ENCODE assay signal across 1 cellular context in the genomic region with DNA sequence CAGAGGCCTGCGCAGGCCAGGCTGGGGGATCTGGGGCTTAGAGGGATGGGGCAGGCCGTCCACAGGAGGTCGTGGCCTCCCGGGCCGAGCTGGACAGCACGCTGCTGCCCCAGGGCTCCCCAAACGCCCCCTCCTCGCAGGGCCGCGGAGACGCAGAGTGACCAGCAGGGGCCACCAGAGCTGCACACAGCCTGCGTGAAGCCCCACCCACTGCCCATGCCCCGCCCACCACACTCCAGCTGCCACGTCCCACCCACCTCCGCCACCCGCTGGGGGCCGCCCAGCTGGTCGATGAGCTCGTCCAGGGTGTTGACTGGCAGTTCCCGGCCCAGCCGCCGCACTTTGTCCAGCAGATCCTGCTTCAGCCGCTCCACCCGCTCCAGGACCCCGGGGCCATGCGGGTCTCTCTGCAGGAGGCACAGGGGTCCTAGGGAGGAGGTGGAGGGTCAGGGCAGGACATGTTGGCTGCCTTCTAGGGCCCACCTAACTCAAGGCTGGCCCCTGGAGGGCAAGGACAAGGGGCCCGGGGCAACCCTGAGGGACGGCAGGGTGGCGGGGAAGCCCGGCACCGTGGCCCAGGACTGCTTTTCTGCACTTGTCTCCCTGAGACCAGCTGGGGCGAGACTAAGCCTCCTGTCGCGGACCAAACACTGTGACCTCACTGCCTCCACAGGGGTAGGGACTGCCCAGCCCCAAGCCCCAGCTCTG.
TF ChIP-seq lines count a peak whose summit lies in the region.

No MANE protein-coding gene starts in this region.

TF ChIP-seq in HepG2, 621 proteins besides CTCF, POLR2A, EP300 and RAD21 (continued from another document and continues in another):
- TF ChIP-seq, protein P1, sequence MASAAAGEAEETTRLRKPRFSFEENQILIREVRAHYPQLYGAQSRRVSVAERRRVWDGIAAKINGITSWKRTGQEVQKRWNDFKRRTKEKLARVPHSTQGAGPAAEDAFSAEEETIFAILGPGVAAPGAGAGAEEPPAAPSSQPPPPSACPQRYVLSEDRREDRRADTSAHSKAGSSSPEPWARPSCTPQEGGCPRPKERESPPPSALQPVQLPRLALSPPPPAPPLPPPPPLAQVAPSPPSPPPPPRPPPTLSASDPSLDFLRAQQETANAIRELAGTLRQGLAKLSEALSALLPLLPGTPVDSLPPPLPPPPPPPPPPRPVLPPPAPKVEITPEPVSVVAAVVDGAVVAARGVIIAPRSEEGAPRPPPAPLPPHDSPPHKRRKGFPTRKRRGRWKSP (CRISPR knock-in tag; IDR thresholded peaks at IDR 0.05), result no peak
- 0 out of 2 replicates have a peak, but pooled peaks have one; percentile 17 for TF ChIP-seq ATF7-NPFF (CRISPR knock-in tag; IDR thresholded peaks at IDR 0.05; ENCODE audit: low read depth)
- TF ChIP-seq ZNF260 (CRISPR knock-in tag; IDR thresholded peaks at IDR 0.05; ENCODE audit: borderline replicate concordance, low read depth), result no peak
- no peak for TF ChIP-seq ZNF34 (CRISPR knock-in tag; IDR thresholded peaks at IDR 0.05; ENCODE audit: borderline replicate concordance)
- TF ChIP-seq, protein P2, sequence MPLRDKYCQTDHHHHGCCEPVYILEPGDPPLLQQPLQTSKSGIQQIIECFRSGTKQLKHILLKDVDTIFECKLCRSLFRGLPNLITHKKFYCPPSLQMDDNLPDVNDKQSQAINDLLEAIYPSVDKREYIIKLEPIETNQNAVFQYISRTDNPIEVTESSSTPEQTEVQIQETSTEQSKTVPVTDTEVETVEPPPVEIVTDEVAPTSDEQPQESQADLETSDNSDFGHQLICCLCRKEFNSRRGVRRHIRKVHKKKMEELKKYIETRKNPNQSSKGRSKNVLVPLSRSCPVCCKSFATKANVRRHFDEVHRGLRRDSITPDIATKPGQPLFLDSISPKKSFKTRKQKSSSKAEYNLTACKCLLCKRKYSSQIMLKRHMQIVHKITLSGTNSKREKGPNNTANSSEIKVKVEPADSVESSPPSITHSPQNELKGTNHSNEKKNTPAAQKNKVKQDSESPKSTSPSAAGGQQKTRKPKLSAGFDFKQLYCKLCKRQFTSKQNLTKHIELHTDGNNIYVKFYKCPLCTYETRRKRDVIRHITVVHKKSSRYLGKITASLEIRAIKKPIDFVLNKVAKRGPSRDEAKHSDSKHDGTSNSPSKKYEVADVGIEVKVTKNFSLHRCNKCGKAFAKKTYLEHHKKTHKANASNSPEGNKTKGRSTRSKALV (CRISPR knock-in tag; IDR thresholded peaks at IDR 0.05), result no peak
- TF ChIP-seq RCOR2 (CRISPR knock-in tag; IDR thresholded peaks at IDR 0.05), result 0 out of 2 replicates have a peak, but pooled peaks have one; percentile 21
- TF ChIP-seq, protein P3, sequence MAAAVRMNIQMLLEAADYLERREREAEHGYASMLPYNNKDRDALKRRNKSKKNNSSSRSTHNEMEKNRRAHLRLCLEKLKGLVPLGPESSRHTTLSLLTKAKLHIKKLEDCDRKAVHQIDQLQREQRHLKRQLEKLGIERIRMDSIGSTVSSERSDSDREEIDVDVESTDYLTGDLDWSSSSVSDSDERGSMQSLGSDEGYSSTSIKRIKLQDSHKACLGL (CRISPR knock-in tag; IDR thresholded peaks at IDR 0.05), result no peak; the same call in 1 of the 2 replicates
- TF ChIP-seq EEA1 (CRISPR knock-in tag; IDR thresholded peaks at IDR 0.05; ENCODE audit: borderline replicate concordance), result no peak
- no peak; the same call in 1 of the 2 replicates for TF ChIP-seq ZNF782 (CRISPR knock-in tag; IDR thresholded peaks at IDR 0.05; ENCODE audit: borderline replicate concordance)
- TF ChIP-seq ZNF670 (CRISPR knock-in tag; IDR thresholded peaks at IDR 0.05; ENCODE audit: borderline replicate concordance), result peak; percentile 67; the same call in 1 of the 2 replicates
- TF ChIP-seq MEIS2 (CRISPR knock-in tag; IDR thresholded peaks at IDR 0.05), result peak; percentile 88
- TF ChIP-seq SMAD9 (CRISPR knock-in tag; IDR thresholded peaks at IDR 0.05), result no peak
- no peak for TF ChIP-seq ZNF382 (CRISPR knock-in tag; IDR thresholded peaks at IDR 0.05; ENCODE audit: borderline replicate concordance)
- 0 out of 2 replicates have a peak, but pooled peaks have one; percentile 60 for TF ChIP-seq ZNF234 (CRISPR knock-in tag; conservative IDR thresholded peaks at IDR 0.05)
- TF ChIP-seq SAP130 (CRISPR knock-in tag; IDR thresholded peaks at IDR 0.05; ENCODE audit: low read depth), result peak; percentile 96
- no peak for TF ChIP-seq MBD4 (IDR thresholded peaks at IDR 0.05; ENCODE audit: borderline replicate concordance, low read length)
- TF ChIP-seq KDM1A (CRISPR knock-in tag; IDR thresholded peaks at IDR 0.05), result no peak
- TF ChIP-seq MLLT10 (CRISPR knock-in tag; IDR thresholded peaks at IDR 0.05), result no peak
- peak; percentile 45; the same call in 1 of the 2 replicates for TF ChIP-seq BORCS8-MEF2B (CRISPR knock-in tag; IDR thresholded peaks at IDR 0.05)
- TF ChIP-seq RBFOX2 (IDR thresholded peaks at IDR 0.05; ENCODE audit: low read depth, low read length), result peak; percentile 70
- TF ChIP-seq, protein P4, sequence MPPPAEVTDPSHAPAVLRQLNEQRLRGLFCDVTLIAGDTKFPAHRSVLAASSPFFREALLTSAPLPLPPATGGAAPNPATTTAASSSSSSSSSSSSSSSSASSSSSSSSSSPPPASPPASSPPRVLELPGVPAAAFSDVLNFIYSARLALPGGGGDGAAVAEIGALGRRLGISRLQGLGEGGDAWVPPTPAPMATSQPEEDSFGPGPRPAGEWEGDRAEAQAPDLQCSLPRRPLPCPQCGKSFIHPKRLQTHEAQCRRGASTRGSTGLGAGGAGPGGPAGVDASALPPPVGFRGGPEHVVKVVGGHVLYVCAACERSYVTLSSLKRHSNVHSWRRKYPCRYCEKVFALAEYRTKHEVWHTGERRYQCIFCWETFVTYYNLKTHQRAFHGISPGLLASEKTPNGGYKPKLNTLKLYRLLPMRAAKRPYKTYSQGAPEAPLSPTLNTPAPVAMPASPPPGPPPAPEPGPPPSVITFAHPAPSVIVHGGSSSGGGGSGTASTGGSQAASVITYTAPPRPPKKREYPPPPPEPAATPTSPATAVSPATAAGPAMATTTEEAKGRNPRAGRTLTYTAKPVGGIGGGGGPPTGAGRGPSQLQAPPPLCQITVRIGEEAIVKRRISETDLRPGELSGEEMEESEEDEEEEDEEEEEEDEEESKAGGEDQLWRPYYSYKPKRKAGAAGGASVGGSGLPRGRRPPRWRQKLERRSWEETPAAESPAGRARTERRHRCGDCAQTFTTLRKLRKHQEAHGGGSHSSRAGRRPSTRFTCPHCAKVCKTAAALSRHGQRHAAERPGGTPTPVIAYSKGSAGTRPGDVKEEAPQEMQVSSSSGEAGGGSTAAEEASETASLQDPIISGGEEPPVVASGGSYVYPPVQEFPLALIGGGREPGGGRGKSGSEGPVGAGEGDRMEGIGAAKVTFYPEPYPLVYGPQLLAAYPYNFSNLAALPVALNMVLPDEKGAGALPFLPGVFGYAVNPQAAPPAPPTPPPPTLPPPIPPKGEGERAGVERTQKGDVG (CRISPR knock-in tag; IDR thresholded peaks at IDR 0.05; ENCODE audit: borderline replicate concordance), result no peak; the same call in 1 of the 2 replicates
- TF ChIP-seq, protein P5, sequence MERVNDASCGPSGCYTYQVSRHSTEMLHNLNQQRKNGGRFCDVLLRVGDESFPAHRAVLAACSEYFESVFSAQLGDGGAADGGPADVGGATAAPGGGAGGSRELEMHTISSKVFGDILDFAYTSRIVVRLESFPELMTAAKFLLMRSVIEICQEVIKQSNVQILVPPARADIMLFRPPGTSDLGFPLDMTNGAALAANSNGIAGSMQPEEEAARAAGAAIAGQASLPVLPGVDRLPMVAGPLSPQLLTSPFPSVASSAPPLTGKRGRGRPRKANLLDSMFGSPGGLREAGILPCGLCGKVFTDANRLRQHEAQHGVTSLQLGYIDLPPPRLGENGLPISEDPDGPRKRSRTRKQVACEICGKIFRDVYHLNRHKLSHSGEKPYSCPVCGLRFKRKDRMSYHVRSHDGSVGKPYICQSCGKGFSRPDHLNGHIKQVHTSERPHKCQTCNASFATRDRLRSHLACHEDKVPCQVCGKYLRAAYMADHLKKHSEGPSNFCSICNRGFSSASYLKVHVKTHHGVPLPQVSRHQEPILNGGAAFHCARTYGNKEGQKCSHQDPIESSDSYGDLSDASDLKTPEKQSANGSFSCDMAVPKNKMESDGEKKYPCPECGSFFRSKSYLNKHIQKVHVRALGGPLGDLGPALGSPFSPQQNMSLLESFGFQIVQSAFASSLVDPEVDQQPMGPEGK (CRISPR knock-in tag; IDR thresholded peaks at IDR 0.05), result peak; percentile 97
- TF ChIP-seq HNF4A (CRISPR knock-in tag; IDR thresholded peaks at IDR 0.05), result peak; percentile 80
- no peak for TF ChIP-seq JUN (CRISPR knock-in tag; IDR thresholded peaks at IDR 0.05)
- peak; percentile 50 for TF ChIP-seq ZNF883 (CRISPR knock-in tag; IDR thresholded peaks at IDR 0.05; ENCODE audit: not compliant biosample characterization)
- TF ChIP-seq ZNF766 (CRISPR knock-in tag; IDR thresholded peaks at IDR 0.05; ENCODE audit: borderline replicate concordance), result 0 out of 2 replicates have a peak, but pooled peaks have one; percentile 20
- peak; percentile 80 for TF ChIP-seq PHF5A (CRISPR knock-in tag; IDR thresholded peaks at IDR 0.05; ENCODE audit: low read depth, unreplicated experiment)
- no peak for TF ChIP-seq NPAS2 (CRISPR knock-in tag; IDR thresholded peaks at IDR 0.05; ENCODE audit: borderline replicate concordance)
- TF ChIP-seq ZNF24 (IDR thresholded peaks at IDR 0.05), result no peak
- TF ChIP-seq ZNF569 (CRISPR knock-in tag; IDR thresholded peaks at IDR 0.05; ENCODE audit: borderline replicate concordance), result no peak
- no peak for TF ChIP-seq NAIF1 (CRISPR knock-in tag; IDR thresholded peaks at IDR 0.05; ENCODE audit: borderline replicate concordance)
- TF ChIP-seq CBX5 (CRISPR knock-in tag; IDR thresholded peaks at IDR 0.05; ENCODE audit: borderline replicate concordance), result peak; percentile 62; the same call in 1 of the 2 replicates
- TF ChIP-seq, protein P6, sequence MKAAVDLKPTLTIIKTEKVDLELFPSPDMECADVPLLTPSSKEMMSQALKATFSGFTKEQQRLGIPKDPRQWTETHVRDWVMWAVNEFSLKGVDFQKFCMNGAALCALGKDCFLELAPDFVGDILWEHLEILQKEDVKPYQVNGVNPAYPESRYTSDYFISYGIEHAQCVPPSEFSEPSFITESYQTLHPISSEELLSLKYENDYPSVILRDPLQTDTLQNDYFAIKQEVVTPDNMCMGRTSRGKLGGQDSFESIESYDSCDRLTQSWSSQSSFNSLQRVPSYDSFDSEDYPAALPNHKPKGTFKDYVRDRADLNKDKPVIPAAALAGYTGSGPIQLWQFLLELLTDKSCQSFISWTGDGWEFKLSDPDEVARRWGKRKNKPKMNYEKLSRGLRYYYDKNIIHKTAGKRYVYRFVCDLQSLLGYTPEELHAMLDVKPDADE (CRISPR knock-in tag; IDR thresholded peaks at IDR 0.05), result no peak
- TF ChIP-seq ZNF589 (CRISPR knock-in tag; conservative IDR thresholded peaks at IDR 0.05), result no peak
- TF ChIP-seq, protein P7, sequence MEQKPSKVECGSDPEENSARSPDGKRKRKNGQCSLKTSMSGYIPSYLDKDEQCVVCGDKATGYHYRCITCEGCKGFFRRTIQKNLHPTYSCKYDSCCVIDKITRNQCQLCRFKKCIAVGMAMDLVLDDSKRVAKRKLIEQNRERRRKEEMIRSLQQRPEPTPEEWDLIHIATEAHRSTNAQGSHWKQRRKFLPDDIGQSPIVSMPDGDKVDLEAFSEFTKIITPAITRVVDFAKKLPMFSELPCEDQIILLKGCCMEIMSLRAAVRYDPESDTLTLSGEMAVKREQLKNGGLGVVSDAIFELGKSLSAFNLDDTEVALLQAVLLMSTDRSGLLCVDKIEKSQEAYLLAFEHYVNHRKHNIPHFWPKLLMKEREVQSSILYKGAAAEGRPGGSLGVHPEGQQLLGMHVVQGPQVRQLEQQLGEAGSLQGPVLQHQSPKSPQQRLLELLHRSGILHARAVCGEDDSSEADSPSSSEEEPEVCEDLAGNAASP (CRISPR knock-in tag; IDR thresholded peaks at IDR 0.05; ENCODE audit: borderline replicate concordance), result peak; percentile 51; the same call in 1 of the 2 replicates
- TF ChIP-seq ZNF337 (CRISPR knock-in tag; IDR thresholded peaks at IDR 0.05; ENCODE audit: borderline replicate concordance, low read depth), result no peak
- TF ChIP-seq ZNF772 (CRISPR knock-in tag; IDR thresholded peaks at IDR 0.05), result peak; percentile 82
- TF ChIP-seq RAD51 (IDR thresholded peaks at IDR 0.05; ENCODE audit: borderline replicate concordance), result no peak
- no peak for TF ChIP-seq U2AF2 (IDR thresholded peaks at IDR 0.05; ENCODE audit: low read depth, low read length)
- TF ChIP-seq, protein P8, sequence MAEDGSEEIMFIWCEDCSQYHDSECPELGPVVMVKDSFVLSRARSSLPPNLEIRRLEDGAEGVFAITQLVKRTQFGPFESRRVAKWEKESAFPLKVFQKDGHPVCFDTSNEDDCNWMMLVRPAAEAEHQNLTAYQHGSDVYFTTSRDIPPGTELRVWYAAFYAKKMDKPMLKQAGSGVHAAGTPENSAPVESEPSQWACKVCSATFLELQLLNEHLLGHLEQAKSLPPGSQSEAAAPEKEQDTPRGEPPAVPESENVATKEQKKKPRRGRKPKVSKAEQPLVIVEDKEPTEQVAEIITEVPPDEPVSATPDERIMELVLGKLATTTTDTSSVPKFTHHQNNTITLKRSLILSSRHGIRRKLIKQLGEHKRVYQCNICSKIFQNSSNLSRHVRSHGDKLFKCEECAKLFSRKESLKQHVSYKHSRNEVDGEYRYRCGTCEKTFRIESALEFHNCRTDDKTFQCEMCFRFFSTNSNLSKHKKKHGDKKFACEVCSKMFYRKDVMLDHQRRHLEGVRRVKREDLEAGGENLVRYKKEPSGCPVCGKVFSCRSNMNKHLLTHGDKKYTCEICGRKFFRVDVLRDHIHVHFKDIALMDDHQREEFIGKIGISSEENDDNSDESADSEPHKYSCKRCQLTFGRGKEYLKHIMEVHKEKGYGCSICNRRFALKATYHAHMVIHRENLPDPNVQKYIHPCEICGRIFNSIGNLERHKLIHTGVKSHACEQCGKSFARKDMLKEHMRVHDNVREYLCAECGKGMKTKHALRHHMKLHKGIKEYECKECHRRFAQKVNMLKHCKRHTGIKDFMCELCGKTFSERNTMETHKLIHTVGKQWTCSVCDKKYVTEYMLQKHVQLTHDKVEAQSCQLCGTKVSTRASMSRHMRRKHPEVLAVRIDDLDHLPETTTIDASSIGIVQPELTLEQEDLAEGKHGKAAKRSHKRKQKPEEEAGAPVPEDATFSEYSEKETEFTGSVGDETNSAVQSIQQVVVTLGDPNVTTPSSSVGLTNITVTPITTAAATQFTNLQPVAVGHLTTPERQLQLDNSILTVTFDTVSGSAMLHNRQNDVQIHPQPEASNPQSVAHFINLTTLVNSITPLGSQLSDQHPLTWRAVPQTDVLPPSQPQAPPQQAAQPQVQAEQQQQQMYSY (CRISPR knock-in tag; IDR thresholded peaks at IDR 0.05), result 0 out of 2 replicates have a peak, but pooled peaks have one; percentile 27
